8 cellular contexts compared by ENCODE assay signal in the genomic region with DNA sequence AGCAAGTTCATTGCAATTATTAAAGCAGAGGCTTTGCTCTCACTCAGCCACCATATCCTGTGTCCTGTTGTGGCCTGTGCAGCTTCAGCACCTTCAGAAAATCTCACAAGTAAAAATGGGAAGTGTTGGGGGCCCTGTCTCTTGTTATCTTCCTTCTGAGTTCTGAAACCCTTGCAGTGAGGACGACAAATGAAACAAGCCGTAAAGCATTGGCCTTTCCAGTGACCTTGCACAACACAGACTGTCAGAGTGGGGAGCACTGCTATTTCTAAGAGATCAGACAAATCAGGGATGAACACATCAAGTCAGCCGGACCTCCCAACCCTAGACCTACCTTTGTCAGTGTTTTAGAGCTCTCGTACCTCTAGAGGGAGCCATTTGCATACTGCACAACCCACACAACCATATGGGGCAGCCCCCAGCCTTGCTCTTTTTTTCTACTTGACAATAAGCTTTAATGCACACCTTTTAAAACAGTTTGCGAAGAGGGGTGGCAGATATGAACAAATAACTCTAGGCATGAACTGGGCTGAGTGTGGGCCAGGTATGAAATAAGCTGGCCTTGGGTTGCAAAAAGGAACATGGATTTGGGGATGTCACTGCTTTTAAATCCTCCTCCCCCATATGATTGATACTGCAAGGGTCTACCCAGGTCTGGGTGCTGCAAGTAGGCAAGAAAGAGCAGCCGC.
DNase-seq lines count a peak whose midpoint lies in the region; ATAC-seq and TF ChIP-seq lines count a peak whose summit lies in the region.

No MANE protein-coding gene starts in this region.

- DNase-seq in AG10803 (ENCODE audit: low read depth) (peak; percentile 50), HuH-7.5 (ENCODE audit: low spot score) (peak; percentile 40), SHP77 treated with DMSO at 0.1 percent for 48 hours (lab: John Stamatoyannopoulos, UW) (peak; percentile 2), epidermal melanocyte (ENCODE audit: insufficient read length, low spot score) (peak; percentile 56), mesothelial cell of epicardium (ENCODE audit: low spot score in 2 of 2, unreplicated experiment in 2 of 2) (no peak), coronary artery (ENCODE audit: low spot score) (no peak)

- H3K9me3 Mint-ChIP-seq in mesothelial cell of epicardium, result no peaks in the 10 kb centered on the region

- H3K4me3 ChIP-seq in AG10803 (ENCODE audit: low read length) (no peak overlapping the region), GM12875 (ENCODE audit: low read depth, low read length) (no peak overlapping the region), coronary artery (no peak overlapping the region)

- no peak overlapping the region for H3K27ac ChIP-seq in coronary artery

- peak overlapping the region; percentile 11 for H3K4me3 Mint-ChIP-seq in mesothelial cell of epicardium

- TF ChIP-seq CTCF in AG10803 (conservative IDR thresholded peaks at IDR 0.05; ENCODE audit: low read length) (peak; percentile 75), GM12875 (IDR thresholded peaks at IDR 0.05; ENCODE audit: borderline replicate concordance, insufficient read depth, low read depth, low read length) (peak; percentile 79), mesothelial cell of epicardium (IDR thresholded peaks at IDR 0.05; ENCODE audit: unreplicated experiment) (peak; percentile 51), coronary artery (IDR thresholded peaks at IDR 0.05) (no peak)

- H3K36me3 Mint-ChIP-seq in mesothelial cell of epicardium, result no peaks in the 10 kb centered on the region

- H3K4me1 Mint-ChIP-seq in mesothelial cell of epicardium, result peaks cover 56% of the 10 kb centered on the region

- H3K27me3 Mint-ChIP-seq in mesothelial cell of epicardium (ENCODE audit: low read depth), result no peaks in the 10 kb centered on the region

- no peak for ATAC-seq in HG03095 (IDR thresholded peaks at IDR 0.05; ENCODE audit: unreplicated experiment)

- peak overlapping the region; percentile 95 for H3K27ac Mint-ChIP-seq in mesothelial cell of epicardium

Comparison
In these comparisons a context has a peak if more than half of its experiments do, and no peak if none do; other contexts are left out.
1. DNase-seq: peak in AG10803 (single experiment), HuH-7.5 (single experiment), SHP77 treated with DMSO at 0.1 percent for 48 hours (single experiment) and epidermal melanocyte (single experiment); none in mesothelial cell of epicardium (0 of 2) and coronary artery (single experiment).